3 cellular contexts compared by ENCODE assay signal in the genomic region with DNA sequence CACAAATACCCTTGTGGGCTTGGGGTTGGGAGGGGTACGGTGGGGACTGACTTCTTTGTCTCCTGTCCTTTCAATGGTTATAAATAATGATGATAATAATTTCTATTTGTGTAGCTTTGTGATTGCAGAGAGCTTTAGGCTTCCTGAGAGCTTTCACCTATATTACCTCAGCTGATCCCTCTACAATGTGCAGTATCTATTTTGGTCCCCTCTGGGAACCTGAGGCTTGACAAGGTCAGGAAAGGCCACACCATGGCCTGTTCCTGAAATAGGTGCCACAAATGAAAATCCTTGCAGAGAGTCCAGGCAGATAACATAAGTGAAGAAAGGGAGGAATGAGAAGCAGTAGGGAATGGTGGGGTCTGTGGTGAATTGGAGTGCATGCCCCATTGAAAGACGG. TPM values are rescaled to one million over a fixed set of nuclear protein-coding genes. Genes with fewer than 3 reads are reported as not detected.
"Had no signal": no experiment of that assay in that cellular context is flagged by ENCODE, and none has a peak within 500 bp of the region (broad histone marks: within the 10 kb centered on the region; RNA-seq: fewer than 3 reads in every experiment).

No MANE protein-coding gene starts in this region.

RNA-seq across cellular contexts. Expression of a gene that starts 45.6 kb away (rescaled TPM):
- total RNA-seq: GM23248, GM23338, H7 had no signal
- polyA plus RNA-seq: GM23248, GM23338 had no signal
